In genomic region chr5:38807570-38808461, GRCh38 we compare ENCODE assay signal across 1 cellular context.
A peak's percentile ranks its signal among the peaks of the same experiment; 100 is the strongest.
TF ChIP-seq lines count a peak whose summit lies in the region.

No MANE protein-coding gene starts in this region.

TF ChIP-seq in K562, 482 proteins besides CTCF, POLR2A, EP300 and RAD21 (continued from another document):
- TF ChIP-seq ZNF318 (IDR thresholded peaks at IDR 0.05; ENCODE audit: borderline replicate concordance in 1 of 2, low read depth in 1 of 2) (peak in 1 of 2 experiments; percentile 37; a peak in 1 of 4 replicates), NELFE (IDR thresholded peaks at IDR 0.05; ENCODE audit: insufficient read depth, insufficient read length) (no peak), ZNF274 (IDR thresholded peaks at IDR 0.05; ENCODE audit: borderline replicate concordance, low read depth, low read length) (no peak)
